ENCODE assay signal across 18 cellular contexts in genomic region chr15:41958002-41958420, GRCh38. TPM values are rescaled to one million over a fixed set of nuclear protein-coding genes. Genes with fewer than 3 reads are reported as not detected.
DNase-seq lines count a peak whose midpoint lies in the region; ATAC-seq, FAIRE-seq and TF ChIP-seq lines count a peak whose summit lies in the region.
"Had no signal": no experiment of that assay in that cellular context is flagged by ENCODE, and none has a peak within 500 bp of the region (broad histone marks: within the 10 kb centered on the region; RNA-seq: fewer than 3 reads in every experiment).

No MANE protein-coding gene starts in this region.

- CTCF ChIA-PET in endothelial cell of umbilical vein (lab: Charles Lee): interaction anchor here (1.2 to 4.0 kb wide), 6 partner anchors 12 to 99 kb away, joined by 4 to 44 read pairs (median 6); partner anchors contain the start of gene EHD4

- H2AFZ ChIP-seq in endothelial cell of umbilical vein (ENCODE audit: low read depth, low read length): no peak overlapping the region

- TF ChIP-seq CTCF in endothelial cell of umbilical vein (IDR thresholded peaks at IDR 0.05; ENCODE audit: extremely low read depth in 1 of 2, insufficient read depth in 1 of 2, low read depth in 1 of 2, low read length in 2 of 2) (no peak), transverse colon (IDR thresholded peaks at IDR 0.05) (no peak)

- intact Hi-C loops in endothelial cell of umbilical vein (cut with micrococcal nuclease) (loop anchor here (1.0 kb wide), 3 partner anchors 9 to 21 kb away; no protein-coding TSS in a partner anchor), transverse colon (cut with DNase I; ENCODE audit: low total_unique reads) (no loop called here)

- WGBS in transverse colon (ENCODE audit: low coverage in 1 of 2), 2 donors: 82 to 90% methylated on average over 2 to 7 of the region's 7 CpGs

- H3K79me2 ChIP-seq in endothelial cell of umbilical vein (ENCODE audit: control insufficient read depth, insufficient read depth, low read length): peaks cover 94% of the 10 kb centered on the region

- peak overlapping the region; percentile 20 for H3K27ac Mint-ChIP-seq in activated T-cell treated with anti-CD3 and anti-CD28 coated beads, Interleukin-2, amount 50 U/mL, for 72 hours
- H3K27ac Mint-ChIP-seq in activated T-cell treated with anti-CD3 and anti-CD28 coated beads, Interleukin-2, amount 50 U/mL, for 24 hours: no peak overlapping the region
- H3K27ac Mint-ChIP-seq: activated naive CD8-positive, alpha-beta T cell treated with anti-CD3 and anti-CD28 coated beads, Interleukin-2, amount 10 ng/mL, durations not matched to agents 7 days and 5 days had no signal

- H3K36me3 ChIP-seq in endothelial cell of umbilical vein (ENCODE audit: control insufficient read depth in 2 of 2, extremely low read depth in 1 of 2, insufficient read depth in 2 of 2, low read length in 2 of 2) (peaks cover 3 to 6% of the 10 kb centered on the region in 2 experiments), transverse colon (peaks cover 0 to 8% (median 2%) of the 10 kb centered on the region in 4 donors)

- H3K27me3 Mint-ChIP-seq in activated T-cell treated with anti-CD3 and anti-CD28 coated beads, Interleukin-2, amount 50 U/mL, for 72 hours (ENCODE audit: low read depth): no peaks in the 10 kb centered on the region
- H3K27me3 Mint-ChIP-seq in activated T-cell treated with anti-CD3 and anti-CD28 coated beads, Interleukin-2, amount 50 U/mL, for 24 hours: no peaks in the 10 kb centered on the region
- H3K27me3 Mint-ChIP-seq: activated CD4-positive, alpha-beta T cell treated with anti-CD3 and anti-CD28 coated beads, Interleukin-2, amount 10 ng/mL, durations not matched to agents 24 days and 14 days; activated naive CD8-positive, alpha-beta T cell treated with anti-CD3 and anti-CD28 coated beads, Interleukin-2, amount 10 ng/mL, durations not matched to agents 7 days and 5 days; effector memory CD8-positive, alpha-beta T cell; naive B cell; progenitor cell of endocrine pancreas; stimulated activated naive B cell treated with anti-CD40 and anti-IgM and Interleukin-4, amounts not matched to agents 10 μg/mL and 1 μg/mL and 100 μg/mL, for 72 hours had no signal

- FAIRE-seq in endothelial cell of umbilical vein (lab: Jason Lieb, UNC): peak; percentile 87

- no peak for TF ChIP-seq EP300 in transverse colon (IDR thresholded peaks at IDR 0.05; ENCODE audit: low read depth)

- no peaks in the 10 kb centered on the region for H4K20me1 ChIP-seq in endothelial cell of umbilical vein (replicated peaks; ENCODE audit: control insufficient read depth, extremely low read depth, insufficient read depth, low read length)

- H3K36me3 Mint-ChIP-seq in activated T-cell treated with anti-CD3 and anti-CD28 coated beads, Interleukin-2, amount 50 U/mL, for 72 hours (ENCODE audit: insufficient read depth in 2 of 2): peaks cover 0 to 12% of the 10 kb centered on the region in 2 donors
- peaks cover 47% of the 10 kb centered on the region for H3K36me3 Mint-ChIP-seq in activated T-cell treated with anti-CD3 and anti-CD28 coated beads, Interleukin-2, amount 50 U/mL, for 24 hours (ENCODE audit: low read depth)

- in situ Hi-C loops in transverse colon (cut with MboI; ENCODE audit: low pct_ligation_motif_present in 1 of 4, low pct_unique_long_range_greater_than_20kb in 1 of 4, low sequenced_read_pairs in 3 of 4): no loop called here

- H3K9me3 ChIP-seq in endothelial cell of umbilical vein (replicated peaks; ENCODE audit: control insufficient read depth, insufficient read depth, low read length): no peaks in the 10 kb centered on the region
- H3K9me3 ChIP-seq in transverse colon: no peaks in the 10 kb centered on the region
- H3K9me3 ChIP-seq: SK-N-SH had no signal

- H3K9me1 ChIP-seq in endothelial cell of umbilical vein (replicated peaks; ENCODE audit: control insufficient read depth, extremely low read depth, insufficient read depth, low read length): no peaks in the 10 kb centered on the region

- POLR2A ChIA-PET in endothelial cell of umbilical vein (lab: Charles Lee): interaction anchor here (0.9 to 2.3 kb wide), 8 partner anchors 10 to 28 kb away, joined by 3 to 15 read pairs (median 4); partner anchors contain the start of gene EHD4

- no peak for ATAC-seq in activated T-cell treated with anti-CD3 and anti-CD28 coated beads, Interleukin-2, amount 50 U/mL, for 72 hours (replicated peaks in 1 of 2)
- ATAC-seq: HCT116 had no signal

- H3K4me3 Mint-ChIP-seq in activated T-cell treated with anti-CD3 and anti-CD28 coated beads, Interleukin-2, amount 50 U/mL, for 72 hours: peak overlapping the region in 1 of 2 donors; percentile 61
- no peak overlapping the region for H3K4me3 Mint-ChIP-seq in activated T-cell treated with anti-CD3 and anti-CD28 coated beads, Interleukin-2, amount 50 U/mL, for 24 hours
- H3K4me3 Mint-ChIP-seq: activated CD4-positive, alpha-beta T cell treated with anti-CD3 and anti-CD28 coated beads, Interleukin-2, amount 10 ng/mL, durations not matched to agents 24 days and 14 days; activated naive CD8-positive, alpha-beta T cell treated with anti-CD3 and anti-CD28 coated beads, Interleukin-2, amount 10 ng/mL, durations not matched to agents 7 days and 5 days; effector memory CD8-positive, alpha-beta T cell; naive B cell; stimulated activated naive B cell treated with anti-CD40 and anti-IgM and Interleukin-4, amounts not matched to agents 10 μg/mL and 1 μg/mL and 100 μg/mL, for 72 hours had no signal

- dilution Hi-C loops in endothelial cell of umbilical vein (cut with MboI; ENCODE audit: extremely low pct_ligation_motif_present, low sequenced_read_pairs): no loop called here

- peak overlapping the region; percentile 87 for H3K4me2 ChIP-seq in endothelial cell of umbilical vein (ENCODE audit: insufficient read depth, low read length)
- H3K4me2 ChIP-seq: SK-N-SH had no signal

- peaks cover 29% of the 10 kb centered on the region for H3K4me1 Mint-ChIP-seq in activated T-cell treated with anti-CD3 and anti-CD28 coated beads, Interleukin-2, amount 50 U/mL, for 72 hours (ENCODE audit: low read depth)
- peaks cover 31% of the 10 kb centered on the region for H3K4me1 Mint-ChIP-seq in activated T-cell treated with anti-CD3 and anti-CD28 coated beads, Interleukin-2, amount 50 U/mL, for 24 hours (ENCODE audit: low read depth)

- H3K27ac ChIP-seq in endothelial cell of umbilical vein (ENCODE audit: insufficient read depth, low read depth, low read length) (peak overlapping the region; percentile 98), transverse colon (peak overlapping the region; percentile 7 to 46 (median 33))
- H3K27ac ChIP-seq: C4-2B had no signal

- H3K9ac ChIP-seq in endothelial cell of umbilical vein (replicated peaks; ENCODE audit: extremely low read depth, insufficient read depth, low read length): peak overlapping the region; percentile 85
- H3K9ac ChIP-seq: SK-N-SH had no signal

- DNase-seq in activated T-cell treated with anti-CD3 and anti-CD28 coated beads, Interleukin-2, amount 50 U/mL, for 72 hours: no peak
- no peak for DNase-seq in activated T-cell treated with anti-CD3 and anti-CD28 coated beads, Interleukin-2, amount 50 U/mL, for 24 hours
- DNase-seq in endothelial cell of umbilical vein (ENCODE audit: low read depth, low spot score): peak; percentile 93
- peak; percentile 53 to 83 for DNase-seq in lung microvascular endothelial cell (ENCODE audit: low read depth in 2 of 2)
- DNase-seq in transverse colon: no peak
- DNase-seq in kidney glomerular epithelial cell (lab: John Stamatoyannopoulos, UW): no peak
- no peak for DNase-seq in activated naive CD4-positive, alpha-beta T cell (lab: John Stamatoyannopoulos, UW)
- DNase-seq in NCI-H446 (lab: John Stamatoyannopoulos, UW): no peak
- DNase-seq: activated CD4-positive, alpha-beta T cell treated with anti-CD3 and anti-CD28 coated beads, Interleukin-2, amount 10 ng/mL, durations not matched to agents 24 days and 14 days; activated naive CD8-positive, alpha-beta T cell treated with anti-CD3 and anti-CD28 coated beads, Interleukin-2, amount 10 ng/mL, durations not matched to agents 7 days and 5 days; effector memory CD8-positive, alpha-beta T cell; naive B cell; NCI-H1436; SK-N-SH; stimulated activated naive B cell treated with anti-CD40 and anti-IgM and Interleukin-4, amounts not matched to agents 10 μg/mL and 1 μg/mL and 100 μg/mL, for 72 hours had no signal

- H3K9me3 Mint-ChIP-seq in activated T-cell treated with anti-CD3 and anti-CD28 coated beads, Interleukin-2, amount 50 U/mL, for 72 hours: no peaks in the 10 kb centered on the region
- H3K9me3 Mint-ChIP-seq in activated T-cell treated with anti-CD3 and anti-CD28 coated beads, Interleukin-2, amount 50 U/mL, for 24 hours: no peaks in the 10 kb centered on the region
- H3K9me3 Mint-ChIP-seq: activated CD4-positive, alpha-beta T cell treated with anti-CD3 and anti-CD28 coated beads, Interleukin-2, amount 10 ng/mL, durations not matched to agents 24 days and 14 days; activated naive CD8-positive, alpha-beta T cell treated with anti-CD3 and anti-CD28 coated beads, Interleukin-2, amount 10 ng/mL, durations not matched to agents 7 days and 5 days; effector memory CD8-positive, alpha-beta T cell; stimulated activated naive B cell treated with anti-CD40 and anti-IgM and Interleukin-4, amounts not matched to agents 10 μg/mL and 1 μg/mL and 100 μg/mL, for 72 hours had no signal

- TF ChIP-seq POLR2A in endothelial cell of umbilical vein (IDR thresholded peaks at IDR 0.05; ENCODE audit: low read depth, low read length): peak; percentile 71
- TF ChIP-seq POLR2A in transverse colon (IDR thresholded peaks at IDR 0.05): no peak

- BruUV-seq in endothelial cell of umbilical vein (replicated peaks; lab: Mats Ljungman, UMichigan): no TSS peak

- peaks cover 66% of the 10 kb centered on the region for H3K4me1 ChIP-seq in endothelial cell of umbilical vein (ENCODE audit: control insufficient read depth, extremely low read depth, insufficient read depth, low read length)
- peaks cover 0 to 41% (median 21%) of the 10 kb centered on the region in 4 donors for H3K4me1 ChIP-seq in transverse colon

- H3K27me3 ChIP-seq in endothelial cell of umbilical vein (ENCODE audit: control insufficient read depth in 2 of 2, insufficient read depth in 2 of 2, low read length in 2 of 2) (no peaks in the 10 kb centered on the region), transverse colon (no peaks in the 10 kb centered on the region)

- H3K4me3 ChIP-seq in endothelial cell of umbilical vein (replicated peaks in 1 of 3; ENCODE audit: insufficient read depth in 1 of 3, low read depth in 1 of 3, low read length in 3 of 3) (peak overlapping the region in 1 of 3 experiments; percentile 16), transverse colon (no peak overlapping the region)

RNA-seq across cellular contexts. Expression of gene EHD4, which starts 14.3 kb away (rescaled TPM):
- total RNA-seq in activated T-cell treated with anti-CD3 and anti-CD28 coated beads, Interleukin-2, amount 50 U/mL, for 72 hours: 10 to 100 TPM; 22.6 to 32.7 TPM
- total RNA-seq in endothelial cell of umbilical vein (126 and 128 TPM in 2 replicates), lung microvascular endothelial cell (54.6 and 71.7 TPM in 2 replicates), transverse colon (10 to 100 TPM; 16.9 to 55.4 (median 35.5) TPM)
- 96.7 and 99.1 TPM in 2 replicates for polyA plus RNA-seq in endothelial cell of umbilical vein
- polyA plus RNA-seq in endothelial cell of umbilical vein (2011; cell fraction: cytosol; rRNA removed): 88.4 and 97.4 TPM in 2 replicates
- 100 and 105 TPM in 2 replicates for polyA plus RNA-seq in endothelial cell of umbilical vein (2011; cell fraction: nucleus; rRNA removed)
- polyA plus RNA-seq in endothelial cell of umbilical vein (2012): 39.8 and 70.3 TPM in 2 replicates
- 157 and 160 TPM in 2 replicates for polyA minus RNA-seq in endothelial cell of umbilical vein
- polyA minus RNA-seq in endothelial cell of umbilical vein (2011; cell fraction: cytosol; rRNA and poly(A)+ RNA removed): 11.4 TPM
- polyA minus RNA-seq in endothelial cell of umbilical vein (2011; cell fraction: nucleus; rRNA and poly(A)+ RNA removed): 113 and 127 TPM in 2 replicates

Comparison
In these comparisons a context has a peak if more than half of its experiments do, and no peak if none do; other contexts are left out.
1. DNase-seq: peak in endothelial cell of umbilical vein (single experiment) and lung microvascular endothelial cell (2 of 2); none in activated T-cell treated with anti-CD3 and anti-CD28 coated beads, Interleukin-2, amount 50 U/mL, for 72 hours (0 of 2), activated T-cell treated with anti-CD3 and anti-CD28 coated beads, Interleukin-2, amount 50 U/mL, for 24 hours (single experiment), transverse colon (single experiment), kidney glomerular epithelial cell (single experiment), activated naive CD4-positive, alpha-beta T cell (0 of 4) and NCI-H446 (0 of 2).